ENCODE assay signal across 28 cellular contexts in genomic region chr20:32804817-32805216, GRCh38. TPM values are rescaled to one million over a fixed set of nuclear protein-coding genes. Genes with fewer than 3 reads are reported as not detected.
"Had no signal": no experiment of that assay in that cellular context is flagged by ENCODE, and none has a peak within 500 bp of the region (broad histone marks: within the 10 kb centered on the region; RNA-seq: fewer than 3 reads in every experiment).

No MANE protein-coding gene starts in this region.

- H3K27ac ChIP-seq: hepatocyte, left ventricle myocardium inferior, parathyroid adenoma, right lobe of liver, thoracic aorta, vagina had no signal

- H3K9me3 ChIP-seq: left ventricle myocardium inferior, right lobe of liver, thoracic aorta, vagina had no signal

- H3K4me1 ChIP-seq: left ventricle myocardium inferior, parathyroid adenoma, right lobe of liver, vagina had no signal

- H3K27me3 ChIP-seq: hepatocyte, right lobe of liver, vagina had no signal

- H3K27me3 Mint-ChIP-seq: activated B cell treated with CpG ODN at 0.5 μM for 24 hours; activated CD4-positive, alpha-beta T cell treated with anti-CD3 and anti-CD28 coated beads for 36 hours; activated naive CD8-positive, alpha-beta T cell treated with anti-CD3 and anti-CD28 coated beads, Interleukin-2, amount 10 ng/mL, durations not matched to agents 7 days and 5 days; activated T-cell treated with anti-CD3 and anti-CD28 coated beads, Interleukin-2, amount 50 U/mL, for 24 hours; activated T-helper 17 cell treated with anti-CD3 and anti-CD28 coated beads, Interleukin-2, amount 50 U/mL, for 72 hours; stimulated activated memory B cell treated with anti-CD40 and anti-IgM and Interleukin-4, amounts not matched to agents 10 μg/mL and 1 μg/mL and 100 μg/mL, for 72 hours; type B pancreatic cell had no signal

- H3K4me2 ChIP-seq: hepatocyte had no signal

- H3K4me3 ChIP-seq: hepatocyte, left ventricle myocardium inferior, right lobe of liver, skin epidermis, thoracic aorta, vagina had no signal

- ATAC-seq: activated CD4-positive, alpha-beta T cell treated with anti-CD3 and anti-CD28 coated beads for 36 hours; activated T-helper 17 cell treated with anti-CD3 and anti-CD28 coated beads, Interleukin-2, amount 50 U/mL, for 72 hours; right lobe of liver; stimulated activated memory B cell treated with anti-CD40 and anti-IgM and Interleukin-4, amounts not matched to agents 10 μg/mL and 1 μg/mL and 100 μg/mL, for 72 hours had no signal

- H3K9ac ChIP-seq: parathyroid adenoma had no signal

- H3K4me3 Mint-ChIP-seq: activated B cell treated with CpG ODN at 0.5 μM for 24 hours; activated CD4-positive, alpha-beta T cell treated with anti-CD3 and anti-CD28 coated beads for 36 hours; activated naive CD8-positive, alpha-beta T cell treated with anti-CD3 and anti-CD28 coated beads, Interleukin-2, amount 10 ng/mL, durations not matched to agents 7 days and 5 days; activated T-cell treated with anti-CD3 and anti-CD28 coated beads, Interleukin-2, amount 50 U/mL, for 24 hours; activated T-helper 17 cell treated with anti-CD3 and anti-CD28 coated beads, Interleukin-2, amount 50 U/mL, for 72 hours; immature natural killer cell; nephron; stimulated activated memory B cell treated with anti-CD40 and anti-IgM and Interleukin-4, amounts not matched to agents 10 μg/mL and 1 μg/mL and 100 μg/mL, for 72 hours; type B pancreatic cell had no signal

- H3K9me3 Mint-ChIP-seq: activated B cell treated with CpG ODN at 0.5 μM for 24 hours; activated naive CD8-positive, alpha-beta T cell treated with anti-CD3 and anti-CD28 coated beads, Interleukin-2, amount 10 ng/mL, durations not matched to agents 7 days and 5 days; activated T-cell treated with anti-CD3 and anti-CD28 coated beads, Interleukin-2, amount 50 U/mL, for 24 hours; activated T-helper 17 cell treated with anti-CD3 and anti-CD28 coated beads, Interleukin-2, amount 50 U/mL, for 72 hours; immature natural killer cell; nephron; stimulated activated memory B cell treated with anti-CD40 and anti-IgM and Interleukin-4, amounts not matched to agents 10 μg/mL and 1 μg/mL and 100 μg/mL, for 72 hours; type B pancreatic cell had no signal

- H3K36me3 Mint-ChIP-seq: stimulated activated memory B cell treated with anti-CD40 and anti-IgM and Interleukin-4, amounts not matched to agents 10 μg/mL and 1 μg/mL and 100 μg/mL, for 72 hours had no signal

- DNase-seq: activated B cell treated with CpG ODN at 0.5 μM for 24 hours; activated CD4-positive, alpha-beta T cell treated with anti-CD3 and anti-CD28 coated beads for 36 hours; activated CD4-positive, alpha-beta T cell treated with anti-CD3 and anti-CD28 coated beads, Interleukin-2, amount 50 U/mL, for 4 hours; activated CD8-positive, alpha-beta memory T cell treated with anti-CD3 and anti-CD28 coated beads for 24 hours; activated CD8-positive, alpha-beta memory T cell treated with anti-CD3 and anti-CD28 coated beads, Interleukin-2, amount 50 U/mL, for 4 hours; activated naive CD8-positive, alpha-beta T cell treated with anti-CD3 and anti-CD28 coated beads, Interleukin-2, amount 10 ng/mL, durations not matched to agents 7 days and 5 days; activated T-cell treated with anti-CD3 and anti-CD28 coated beads, Interleukin-2, amount 50 U/mL, for 24 hours; amygdala; cortex of kidney; glutamatergic neuron; immature natural killer cell; kidney glomerular epithelial cell; left ventricle myocardium inferior; midbrain; right lobe of liver; stimulated activated CD4-positive, alpha-beta T cell treated with anti-CD3 and anti-CD28 coated beads, Interleukin-2, amount 100 ng/mL, for 24 hours; T-helper 9 cell had no signal

- H3K36me3 ChIP-seq: right lobe of liver, vagina had no signal

- H3K27ac Mint-ChIP-seq: activated B cell treated with CpG ODN at 0.5 μM for 24 hours; activated CD4-positive, alpha-beta T cell treated with anti-CD3 and anti-CD28 coated beads for 36 hours; activated naive CD8-positive, alpha-beta T cell treated with anti-CD3 and anti-CD28 coated beads, Interleukin-2, amount 10 ng/mL, durations not matched to agents 7 days and 5 days; activated T-cell treated with anti-CD3 and anti-CD28 coated beads, Interleukin-2, amount 50 U/mL, for 24 hours; activated T-helper 17 cell treated with anti-CD3 and anti-CD28 coated beads, Interleukin-2, amount 50 U/mL, for 72 hours; immature natural killer cell; nephron; stimulated activated memory B cell treated with anti-CD40 and anti-IgM and Interleukin-4, amounts not matched to agents 10 μg/mL and 1 μg/mL and 100 μg/mL, for 72 hours; type B pancreatic cell had no signal

- H2AFZ ChIP-seq: hepatocyte, parathyroid adenoma had no signal

- H3K79me2 ChIP-seq: hepatocyte, parathyroid adenoma had no signal

- H3K4me1 Mint-ChIP-seq: activated B cell treated with CpG ODN at 0.5 μM for 24 hours; activated CD4-positive, alpha-beta T cell treated with anti-CD3 and anti-CD28 coated beads for 36 hours; activated naive CD8-positive, alpha-beta T cell treated with anti-CD3 and anti-CD28 coated beads, Interleukin-2, amount 10 ng/mL, durations not matched to agents 7 days and 5 days; activated T-helper 17 cell treated with anti-CD3 and anti-CD28 coated beads, Interleukin-2, amount 50 U/mL, for 72 hours; immature natural killer cell; stimulated activated memory B cell treated with anti-CD40 and anti-IgM and Interleukin-4, amounts not matched to agents 10 μg/mL and 1 μg/mL and 100 μg/mL, for 72 hours had no signal

RNA-seq across cellular contexts. Expression of gene EFCAB8, which starts 53.9 kb away (rescaled TPM):
- total RNA-seq: cerebellum, frontal cortex, left ventricle myocardium inferior, vagina had no signal
- polyA plus RNA-seq: hepatocyte had no signal
